In genomic region chr15:91928676-91929075, GRCh38 we compare ENCODE assay signal across 20 cellular contexts.
A peak's percentile ranks its signal among the peaks of the same experiment; 100 is the strongest.
DNase-seq lines count a peak whose midpoint lies in the region; ATAC-seq and TF ChIP-seq lines count a peak whose summit lies in the region.
"Had no signal": no experiment of that assay in that cellular context is flagged by ENCODE, and none has a peak within 500 bp of the region (broad histone marks: within the 10 kb centered on the region; RNA-seq: fewer than 3 reads in every experiment).

No MANE protein-coding gene starts in this region.

- H3K4me1 ChIP-seq in right atrium auricular region (peaks cover 0 to 70% of the 10 kb centered on the region in 2 donors), mucosa of descending colon (ENCODE audit: low read depth) (peaks cover 14% of the 10 kb centered on the region)
- H3K4me1 ChIP-seq: A549 had no signal

- intact Hi-C loops in left cardiac atrium (cut with DNase I) (loop anchor here (5.0 to 10.0 kb wide), 2 partner anchors 66 to 74 kb away; partner anchors contain the start of gene SLCO3A1 (in 1 of the 2)), mucosa of descending colon (cut with DNase I, micrococcal nuclease) (no loop called here)

- H3K9me3 ChIP-seq in right atrium auricular region (peaks cover 0 to under 1% of the 10 kb centered on the region in 2 donors), mucosa of descending colon (no peaks in the 10 kb centered on the region)
- H3K9me3 ChIP-seq: A549 had no signal

- no peak for TF ChIP-seq CTCF in right atrium auricular region (IDR thresholded peaks at IDR 0.05)
- no peak for TF ChIP-seq CTCF in mucosa of descending colon (IDR thresholded peaks at IDR 0.05)
- TF ChIP-seq CTCF in coronary artery (IDR thresholded peaks at IDR 0.05), result no peak

- no peaks in the 10 kb centered on the region for H3K27me3 ChIP-seq in right atrium auricular region
- H3K27me3 ChIP-seq: BLaER1 treated with 17β-estradiol and CSF1 and Interleukin-3, amounts not matched to agents 10 nM and 100 nM had no signal

- peak overlapping the region; percentile 48 to 71 for H3K27ac ChIP-seq in right atrium auricular region
- peak overlapping the region in 1 of 2 donors; percentile 87 for H3K27ac ChIP-seq in coronary artery
- H3K27ac ChIP-seq: A549; BLaER1 treated with 17β-estradiol and CSF1 and Interleukin-3, amounts not matched to agents 10 nM and 100 nM; GM23248 had no signal

- H3K36me3 ChIP-seq in right atrium auricular region (no peaks in the 10 kb centered on the region), mucosa of descending colon (ENCODE audit: low read depth) (no peaks in the 10 kb centered on the region)
- H3K36me3 ChIP-seq: BLaER1 treated with 17β-estradiol and CSF1 and Interleukin-3, amounts not matched to agents 10 nM and 100 nM had no signal

- DNase-seq in NCI-H146 (lab: John Stamatoyannopoulos, UW) (peak; percentile 29), NCI-H146 treated with DMSO at 0.1 percent for 48 hours (lab: John Stamatoyannopoulos, UW; ENCODE audit: unreplicated experiment) (no peak), right atrium auricular region (ENCODE audit: low spot score) (no peak), left cardiac atrium (no peak), mucosa of descending colon (no peak), coronary artery (ENCODE audit: low spot score) (no peak), SHP77 (lab: John Stamatoyannopoulos, UW) (no peak), NOMO-1 treated with dmso at 0.1 percent for 144 hours (lab: John Stamatoyannopoulos, UW; ENCODE audit: unreplicated experiment) (no peak)
- DNase-seq: CD8-positive, alpha-beta memory T cell; DND-41; GM23248; HCEC 1CT; Kasumi-1; MM.1S; NCI-H1436 treated with DMSO at 0.1 percent for 48 hours; NCI-H524; NK-92 treated with Interleukin-12 subunit alpha and Interleukin-12 subunit beta, amount 100 ng/mL, for 24 hours; OCI-M1 had no signal

- H3K4me3 ChIP-seq in right atrium auricular region, result no peak overlapping the region
- H3K4me3 ChIP-seq in mucosa of descending colon, result no peak overlapping the region
- no peak overlapping the region for H3K4me3 ChIP-seq in coronary artery
- H3K4me3 ChIP-seq: A549; BLaER1 treated with 17β-estradiol and CSF1 and Interleukin-3, amounts not matched to agents 10 nM and 100 nM; GM23248 had no signal

- ATAC-seq in left cardiac atrium, result no peak
- peak; percentile 66 for ATAC-seq in mucosa of descending colon
- ATAC-seq: A549 had no signal

Comparison
In these comparisons a context has a peak if more than half of its experiments do, and no peak if none do; other contexts are left out.
1. intact Hi-C loops: an anchor here in left cardiac atrium (5.0 to 10.0 kb wide); none called in mucosa of descending colon.